In the genomic region with DNA sequence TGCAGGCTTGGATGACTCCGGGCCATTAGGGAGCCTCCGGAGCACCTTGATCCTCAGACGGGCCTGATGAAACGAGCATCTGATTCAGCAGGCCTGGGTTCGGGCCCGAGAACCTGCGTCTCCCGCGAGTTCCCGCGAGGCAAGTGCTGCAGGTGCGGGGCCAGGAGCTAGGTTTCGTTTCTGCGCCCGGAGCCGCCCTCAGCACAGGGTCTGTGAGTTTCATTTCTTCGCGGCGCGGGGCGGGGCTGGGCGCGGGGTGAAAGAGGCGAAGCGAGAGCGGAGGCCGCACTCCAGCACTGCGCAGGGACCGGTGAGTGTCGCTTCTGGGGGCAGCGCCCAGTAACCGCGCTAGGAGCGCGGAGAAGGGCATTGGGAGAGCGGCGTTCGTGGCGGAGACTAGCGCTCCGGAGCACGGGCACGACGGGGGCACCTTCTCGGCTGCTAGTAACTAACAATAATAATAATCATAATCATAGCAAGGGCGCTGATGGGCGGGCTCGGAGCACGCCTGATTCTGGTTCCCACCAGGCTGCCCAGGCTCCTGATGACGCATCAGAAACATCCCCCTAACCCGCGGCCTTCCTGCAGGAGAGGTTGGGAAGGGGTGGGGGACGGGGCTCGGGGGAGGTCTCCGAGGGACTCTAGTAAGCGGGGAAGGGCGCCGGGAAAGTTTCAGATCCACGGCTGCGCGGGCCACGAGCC, we compare ENCODE assay signal across 8 cellular contexts. TPM values are rescaled to one million over a fixed set of nuclear protein-coding genes. Genes with fewer than 3 reads are reported as not detected.
A peak's percentile ranks its signal among the peaks of the same experiment; 100 is the strongest.
DNase-seq lines count a peak whose midpoint lies in the region; ATAC-seq, FAIRE-seq and TF ChIP-seq lines count a peak whose summit lies in the region.

A gene with protein sequence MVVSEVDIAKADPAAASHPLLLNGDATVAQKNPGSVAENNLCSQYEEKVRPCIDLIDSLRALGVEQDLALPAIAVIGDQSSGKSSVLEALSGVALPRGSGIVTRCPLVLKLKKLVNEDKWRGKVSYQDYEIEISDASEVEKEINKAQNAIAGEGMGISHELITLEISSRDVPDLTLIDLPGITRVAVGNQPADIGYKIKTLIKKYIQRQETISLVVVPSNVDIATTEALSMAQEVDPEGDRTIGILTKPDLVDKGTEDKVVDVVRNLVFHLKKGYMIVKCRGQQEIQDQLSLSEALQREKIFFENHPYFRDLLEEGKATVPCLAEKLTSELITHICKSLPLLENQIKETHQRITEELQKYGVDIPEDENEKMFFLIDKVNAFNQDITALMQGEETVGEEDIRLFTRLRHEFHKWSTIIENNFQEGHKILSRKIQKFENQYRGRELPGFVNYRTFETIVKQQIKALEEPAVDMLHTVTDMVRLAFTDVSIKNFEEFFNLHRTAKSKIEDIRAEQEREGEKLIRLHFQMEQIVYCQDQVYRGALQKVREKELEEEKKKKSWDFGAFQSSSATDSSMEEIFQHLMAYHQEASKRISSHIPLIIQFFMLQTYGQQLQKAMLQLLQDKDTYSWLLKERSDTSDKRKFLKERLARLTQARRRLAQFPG (plus strand): TSS at position 286 of the 702 bp plus-strand sequence. CDS start 5,832 bp downstream, outside the sequence.

- TF ChIP-seq POLR2A in GM18505 (IDR thresholded peaks at IDR 0.05; ENCODE audit: borderline replicate concordance, extremely low read depth, insufficient read depth, insufficient read length) (peak; percentile 99), testis (IDR thresholded peaks at IDR 0.05) (no peak)

- H3K4me1 ChIP-seq in OCI-LY7 (ENCODE audit: insufficient read depth, low read length, poor library complexity, severe bottlenecking), result peaks cover 65% of the 10 kb centered on the region
- no peaks in the 10 kb centered on the region for H3K4me1 ChIP-seq in pancreas
- peaks cover 5% of the 10 kb centered on the region for H3K4me1 ChIP-seq in testis

- H3K27me3 ChIP-seq in pancreas (no peaks in the 10 kb centered on the region), testis (no peaks in the 10 kb centered on the region)

- H3K27ac ChIP-seq in OCI-LY7 (ENCODE audit: low read depth, low read length, poor library complexity, severe bottlenecking) (no peak within 1 kb of the TSS), pancreas (peak within 1 kb of the TSS in 2 of 4 donors; percentile 28 to 42), testis (peak within 1 kb of the TSS; percentile 52 to 64)

- no peaks in the 10 kb centered on the region for H4K20me1 ChIP-seq in OCI-LY7 (ENCODE audit: insufficient read depth, low read length)

- H3K36me3 ChIP-seq in OCI-LY7 (ENCODE audit: insufficient read depth, low read length) (no peaks in the 10 kb centered on the region), pancreas (no peaks in the 10 kb centered on the region), testis (ENCODE audit: low read depth, missing control alignments) (no peaks in the 10 kb centered on the region)

- POLR2A ChIA-PET in OCI-LY7 (lab: Charles Lee), result interaction anchor here (0.6 kb wide), 1 partner anchor 11 kb away, joined by 3 read pairs; no protein-coding TSS in a partner anchor

- ATAC-seq in GM18505 (IDR thresholded peaks at IDR 0.05; ENCODE audit: unreplicated experiment) (peak; percentile 86), HG02840 (IDR thresholded peaks at IDR 0.05; ENCODE audit: low FRiP score, unreplicated experiment) (peak; percentile 86), pancreas (peak; percentile 90 to 95 (median 94))

- 1% methylated on average over 58 to 62 of the region's 62 CpGs for WGBS in pancreas, 2 donors
- 2% methylated on average over 14 to 33 of the region's 62 CpGs for WGBS in testis, 2 donors

- peak; percentile 78 for DNase-seq in OCI-LY7 (ENCODE audit: low spot score)
- DNase-seq in activated naive CD4-positive, alpha-beta T cell (lab: John Stamatoyannopoulos, UW), result peak; percentile 57 to 97 (median 78)
- peak; percentile 33 to 90 (median 72) for DNase-seq in head of caudate nucleus
- DNase-seq in pancreas, result peak; percentile 58 to 88 (median 78)
- DNase-seq in testis, result peak; percentile 70
- no peak for DNase-seq in NCI-H748 treated with DMSO at 0.1 percent for 48 hours (lab: John Stamatoyannopoulos, UW)

- peak within 1 kb of the TSS; percentile 81 for H3K4me2 ChIP-seq in OCI-LY7 (ENCODE audit: low read length)

- no peaks in the 10 kb centered on the region for H3K9me3 ChIP-seq in OCI-LY7 (ENCODE audit: low read length)
- H3K9me3 ChIP-seq in pancreas, result no peaks in the 10 kb centered on the region
- H3K9me3 ChIP-seq in testis, result no peaks in the 10 kb centered on the region

- H3K4me3 ChIP-seq in OCI-LY7 (ENCODE audit: low read depth, low read length, poor library complexity, severe bottlenecking) (peak within 1 kb of the TSS; percentile 67), pancreas (peak within 1 kb of the TSS; percentile 43 to 74 (median 55)), testis (peak within 1 kb of the TSS; percentile 66 to 82)

- intact Hi-C loops in OCI-LY7 (cut with micrococcal nuclease; ENCODE audit: unreplicated experiment) (loop anchor here (5.0 to 10.0 kb wide), 2 partner anchors 104 to 639 kb away; no protein-coding TSS in a partner anchor), head of caudate nucleus (cut with DNase I) (no loop called here), pancreas (cut with DNase I) (no loop called here), testis (cut with DNase I; ENCODE audit: low total_unique reads) (no loop called here)

- no peaks in the 10 kb centered on the region for H3K79me2 ChIP-seq in OCI-LY7 (ENCODE audit: insufficient read depth, low read depth, low read length)

- CTCF ChIA-PET in OCI-LY7 (lab: Charles Lee; ENCODE audit: unreplicated experiment), result no interaction called here

- BruUV-seq in OCI-LY7 (replicated peaks; lab: Mats Ljungman, UMichigan), result no TSS peak

- FAIRE-seq in pancreas (lab: Jason Lieb, UNC), result no peak

- peak within 1 kb of the TSS; percentile 13; the same call in 1 of the 2 replicates for H2AFZ ChIP-seq in OCI-LY7 (ENCODE audit: low read length)

- no peak for TF ChIP-seq CTCF in OCI-LY7 (conservative IDR thresholded peaks at IDR 0.05; ENCODE audit: low read length)
- TF ChIP-seq CTCF in pancreas (IDR thresholded peaks at IDR 0.05), result no peak
- TF ChIP-seq CTCF in testis (IDR thresholded peaks at IDR 0.05), result no peak

- H3K9me2 ChIP-seq in OCI-LY7 (ENCODE audit: insufficient read depth, low read length), result no peaks in the 10 kb centered on the region

RNA-seq across cellular contexts. Expression of the gene that starts here (rescaled TPM):
- 24.4 and 24.7 TPM in 2 replicates for total RNA-seq in OCI-LY7 (2014; rRNA removed; shearing (Covaris generic))
- total RNA-seq in OCI-LY7 (2022), result 23.9 and 25.1 TPM in 2 replicates
- total RNA-seq in pancreas, result 10 to 100 TPM in 3 of 6 donors, 1 to 10 TPM in 3; 4.9 to 21.4 (median 10.0) TPM
- polyA plus RNA-seq in pancreas, result 10 to 100 TPM; 10.3 to 12.0 TPM
- 10 to 100 TPM; 22.7 to 36.1 TPM for total RNA-seq in testis
- polyA plus RNA-seq in testis (ENCODE audit: insufficient read depth, low read depth, low replicate concordance), result 18.0 TPM
